Comparison of ENCODE assay signal across 8 cellular contexts in the genomic region with DNA sequence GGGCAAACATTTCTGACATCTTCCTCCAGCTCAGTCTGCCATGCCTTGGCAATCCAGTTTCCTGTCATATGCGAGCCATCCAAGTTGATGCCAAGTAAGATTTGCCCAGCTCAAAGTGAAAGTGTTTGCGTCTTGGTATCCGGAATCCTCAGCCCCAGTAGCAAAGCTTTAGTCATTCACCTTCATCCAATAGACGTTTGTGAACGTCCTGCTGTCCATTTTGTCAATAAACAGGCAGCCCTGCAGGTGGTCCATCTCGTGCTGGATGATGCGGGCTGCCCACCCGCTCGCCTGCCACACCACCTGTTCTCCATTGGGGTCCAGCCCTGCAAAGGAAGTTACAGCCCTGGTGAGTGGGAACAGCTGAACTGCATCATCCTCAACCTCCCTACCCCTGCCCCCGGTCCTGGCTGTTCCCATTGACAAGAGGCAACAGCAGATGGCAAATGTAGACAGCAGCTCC. TPM values are rescaled to one million over a fixed set of nuclear protein-coding genes. Genes with fewer than 3 reads are reported as not detected.
DNase-seq lines count a peak whose midpoint lies in the region; ATAC-seq and TF ChIP-seq lines count a peak whose summit lies in the region.

No MANE protein-coding gene starts in this region.

- TF ChIP-seq CTCF in adrenal gland (IDR thresholded peaks at IDR 0.05) (no peak), mesothelial cell of epicardium (IDR thresholded peaks at IDR 0.05; ENCODE audit: unreplicated experiment) (no peak), GM10266 (IDR thresholded peaks at IDR 0.05; ENCODE audit: control insufficient read depth, insufficient read depth, low read depth, missing control alignments) (no peak)

- H3K4me1 ChIP-seq in BLaER1 (peaks cover 71% of the 10 kb centered on the region), HUES64 (ENCODE audit: insufficient read depth, low read length) (peaks cover 13% of the 10 kb centered on the region), adrenal gland (replicated peaks in 1 of 2) (peaks cover 16 to 56% of the 10 kb centered on the region in 2 donors)

- H3K9me3 Mint-ChIP-seq in mesothelial cell of epicardium: no peaks in the 10 kb centered on the region

- H4K20me1 ChIP-seq in BLaER1: peaks cover 63% of the 10 kb centered on the region

- intact Hi-C loops in adrenal gland (cut with DNase I): no loop called here

- peak overlapping the region; percentile 76 for H3K4me3 Mint-ChIP-seq in mesothelial cell of epicardium

- peaks cover 76% of the 10 kb centered on the region for H3K36me3 ChIP-seq in BLaER1
- peaks cover 77% of the 10 kb centered on the region for H3K36me3 ChIP-seq in HUES64 (ENCODE audit: insufficient read depth, low read length)
- peaks cover 0 to 66% of the 10 kb centered on the region in 2 donors for H3K36me3 ChIP-seq in adrenal gland (replicated peaks in 1 of 2)

- peaks cover 17% of the 10 kb centered on the region for H3K4me1 Mint-ChIP-seq in mesothelial cell of epicardium

- peak overlapping the region; percentile 21 for H3K27ac Mint-ChIP-seq in mesothelial cell of epicardium

- no peaks in the 10 kb centered on the region for H3K27me3 ChIP-seq in BLaER1
- no peaks in the 10 kb centered on the region for H3K27me3 ChIP-seq in HUES64 (ENCODE audit: insufficient read depth, low read length)
- H3K27me3 ChIP-seq in adrenal gland: no peaks in the 10 kb centered on the region

- no peaks in the 10 kb centered on the region for H3K27me3 Mint-ChIP-seq in mesothelial cell of epicardium (ENCODE audit: low read depth)

- peak overlapping the region; percentile 84 for H3K27ac ChIP-seq in BLaER1
- no peak overlapping the region for H3K27ac ChIP-seq in HUES64 (ENCODE audit: low read depth, low read length)
- H3K27ac ChIP-seq in adrenal gland: peak overlapping the region in 3 of 5 donors; percentile 2 to 87 (median 86)

- no peak for TF ChIP-seq POLR2A in adrenal gland (IDR thresholded peaks at IDR 0.05)

- H3K4me2 ChIP-seq in BLaER1: peak overlapping the region; percentile 96

- DNase-seq in adrenal gland (peak in 4 of 7 donors; percentile 35 to 65 (median 47)), mesothelial cell of epicardium (ENCODE audit: low spot score in 2 of 2, unreplicated experiment in 2 of 2) (no peak), GM10266 (ENCODE audit: extremely low spot score) (no peak)
- no peak for DNase-seq in stimulated activated CD4-positive, alpha-beta T cell treated with anti-CD3 and anti-CD28 coated beads, Interleukin-1b, Interleukin-23, amount 100 ng/mL, for 48 hours

- H3K4me3 ChIP-seq in BLaER1 (peak overlapping the region; percentile 83), HUES64 (ENCODE audit: low read length) (peak overlapping the region; percentile 96), adrenal gland (peak overlapping the region in 1 of 4 donors; percentile 86)

- WGBS in HUES64: 79% methylated on average over 10 of the region's 10 CpGs
- WGBS in adrenal gland, 4 donors: 43 to 53% (median 46%) methylated on average over 10 of the region's 10 CpGs

- H3K9ac ChIP-seq in BLaER1 (peak overlapping the region; percentile 82), HUES64 (ENCODE audit: low read depth, low read length) (peak overlapping the region; percentile 98)

- H3K9me3 ChIP-seq in BLaER1 (no peaks in the 10 kb centered on the region), HUES64 (ENCODE audit: insufficient read depth, low read depth, low read length) (no peaks in the 10 kb centered on the region), adrenal gland (replicated peaks in 1 of 3) (no peaks in the 10 kb centered on the region)

- peaks cover 17% of the 10 kb centered on the region for H3K36me3 Mint-ChIP-seq in mesothelial cell of epicardium

- ATAC-seq in HG02885 (IDR thresholded peaks at IDR 0.05; ENCODE audit: poor library complexity, unreplicated experiment) (no peak), HG02798 (IDR thresholded peaks at IDR 0.05; ENCODE audit: poor library complexity, unreplicated experiment) (no peak)

RNA-seq across cellular contexts. Expression of gene PDF, which starts 1.5 kb away (rescaled TPM):
- 17.9 TPM for polyA plus RNA-seq in HUES64 (2013, experiment 1 of 2)
- polyA plus RNA-seq in HUES64 (2013, experiment 2 of 2): 14.5 TPM
- total RNA-seq in adrenal gland: 10 to 100 TPM in 7 of 8 donors, 1 to 10 TPM in 1; 9.7 to 61.9 (median 23.3) TPM
- polyA plus RNA-seq in adrenal gland: 1 to 10 TPM; 1.2 to 4.2 (median 2.0) TPM
- total RNA-seq in mesothelial cell of epicardium: 13.5 to 14.1 TPM (median 13.6 TPM) in 3 replicates

RNA-seq across cellular contexts. Expression of gene COG8, which starts 10.5 kb away (rescaled TPM):
- polyA plus RNA-seq in HUES64 (2013, experiment 1 of 2): 31.5 TPM
- 30.6 TPM for polyA plus RNA-seq in HUES64 (2013, experiment 2 of 2)
- total RNA-seq in adrenal gland: 10 to 100 TPM; 41.2 to 85.3 (median 55.7) TPM
- 10 to 100 TPM; 26.1 to 30.1 (median 28.0) TPM for polyA plus RNA-seq in adrenal gland
- 48.2 to 49.4 TPM (median 49.0 TPM) in 3 replicates for total RNA-seq in mesothelial cell of epicardium

RNA-seq across cellular contexts. Expression of gene NIP7, which starts 10.7 kb away (rescaled TPM):
- polyA plus RNA-seq in HUES64 (2013, experiment 1 of 2): 37.2 TPM
- 40.1 TPM for polyA plus RNA-seq in HUES64 (2013, experiment 2 of 2)
- total RNA-seq in adrenal gland (10 to 100 TPM; 10.5 to 38.0 (median 21.6) TPM), mesothelial cell of epicardium (27.2 to 31.4 TPM (median 30.5 TPM) in 3 replicates)
- 10 to 100 TPM; 12.4 to 28.3 (median 13.6) TPM for polyA plus RNA-seq in adrenal gland

RNA-seq across cellular contexts. Expression of gene VPS4A, which starts 17.7 kb away (rescaled TPM):
- polyA plus RNA-seq in HUES64 (2013, experiment 1 of 2): 22.0 TPM
- 25.5 TPM for polyA plus RNA-seq in HUES64 (2013, experiment 2 of 2)
- total RNA-seq in adrenal gland (10 to 100 TPM; 28.9 to 39.5 (median 34.6) TPM), mesothelial cell of epicardium (28.0 to 30.3 TPM (median 29.8 TPM) in 3 replicates)
- polyA plus RNA-seq in adrenal gland: 10 to 100 TPM; 31.2 to 55.1 (median 42.5) TPM

RNA-seq across cellular contexts. Expression of gene TMED6, which starts 22.7 kb away (rescaled TPM):
- polyA plus RNA-seq in HUES64 (2013, experiment 1 of 2): not detected
- polyA plus RNA-seq in HUES64 (2013, experiment 2 of 2): not detected
- total RNA-seq in adrenal gland (under 1 TPM in 4 of 8 donors, not detected in 4; 0.28 to 0.56 (median 0.44) TPM), mesothelial cell of epicardium (1.2 to 1.7 TPM (median 1.4 TPM) in 3 replicates)
- 1 to 10 TPM in 1 of 3 donors, under 1 TPM in 1, not detected in 1; 0.22 to 2.5 TPM for polyA plus RNA-seq in adrenal gland

Comparison
In these comparisons a context has a peak if more than half of its experiments do, and no peak if none do; other contexts are left out.
1. DNase-seq: peak in adrenal gland (4 of 7); none in mesothelial cell of epicardium (0 of 2), stimulated activated CD4-positive, alpha-beta T cell treated with anti-CD3 and anti-CD28 coated beads, Interleukin-1b, Interleukin-23, amount 100 ng/mL, for 48 hours (single experiment) and GM10266 (single experiment).